Comparison of ENCODE assay signal across 8 cellular contexts in the genomic region with DNA sequence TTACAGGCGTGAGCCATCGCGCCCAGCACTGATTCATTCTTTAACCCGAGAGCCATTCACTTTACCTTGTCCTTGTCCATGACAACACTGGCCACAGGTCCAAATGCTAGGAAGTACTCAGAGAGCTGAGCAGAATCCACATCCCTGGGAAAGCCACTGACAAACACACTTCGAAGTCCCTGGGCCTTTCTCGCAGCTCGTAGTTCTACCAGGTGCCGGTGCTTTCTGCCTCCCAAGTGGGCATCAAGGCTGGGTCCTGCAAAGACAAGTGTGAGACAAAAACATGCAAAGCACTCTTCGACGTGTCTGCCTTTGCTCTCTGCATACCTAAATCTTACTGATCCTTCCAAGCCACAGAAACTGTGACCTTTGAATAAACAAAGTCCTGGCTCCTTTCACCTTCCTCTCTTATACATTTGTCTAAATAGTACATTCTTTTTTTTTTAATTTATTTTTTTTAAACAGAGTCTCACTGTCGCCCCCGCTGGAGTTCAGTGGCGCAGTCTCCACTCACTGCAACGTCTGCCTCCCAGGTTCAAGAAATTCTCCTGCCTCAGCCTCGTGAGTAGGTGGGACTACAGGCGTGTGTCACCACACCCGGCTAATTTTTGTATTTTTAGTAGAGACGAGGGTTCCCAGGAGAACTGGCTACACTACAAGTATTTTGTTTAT. TPM values are rescaled to one million over a fixed set of nuclear protein-coding genes. Genes with fewer than 3 reads are reported as not detected.
DNase-seq lines count a peak whose midpoint lies in the region; ATAC-seq, FAIRE-seq and TF ChIP-seq lines count a peak whose summit lies in the region.
"Had no signal": no experiment of that assay in that cellular context is flagged by ENCODE, and none has a peak within 500 bp of the region (broad histone marks: within the 10 kb centered on the region; RNA-seq: fewer than 3 reads in every experiment).

No MANE protein-coding gene starts in this region.

- CTCF ChIA-PET in naive thymus-derived CD4-positive, alpha-beta T cell (lab: Charles Lee) = interaction anchor here (0.8 to 1.3 kb wide), 3 partner anchors 10 to 76 kb away, joined by 4 read pairs; a partner anchor contains a TSS

- peaks cover 42% of the 10 kb centered on the region for H3K4me1 Mint-ChIP-seq in HFFc6 (ENCODE audit: low read depth)
- peaks cover 30% of the 10 kb centered on the region for H3K4me1 Mint-ChIP-seq in activated naive CD8-positive, alpha-beta T cell treated with anti-CD3 and anti-CD28 coated beads, Interleukin-2, amount 10 ng/mL, durations not matched to agents 7 days and 5 days
- peaks cover 21 to 58% (median 49%) of the 10 kb centered on the region in 7 donors for H3K4me1 Mint-ChIP-seq in naive thymus-derived CD4-positive, alpha-beta T cell

- H3K4me3 Mint-ChIP-seq in HFFc6 = peak overlapping the region; percentile 43; the same call in 1 of the 2 replicates
- peak overlapping the region; percentile 30 for H3K4me3 Mint-ChIP-seq in activated naive CD8-positive, alpha-beta T cell treated with anti-CD3 and anti-CD28 coated beads, Interleukin-2, amount 10 ng/mL, durations not matched to agents 7 days and 5 days
- H3K4me3 Mint-ChIP-seq in naive thymus-derived CD4-positive, alpha-beta T cell = peak overlapping the region in 3 of 10 donors; percentile 19 to 67 (median 56)

- POLR2A ChIA-PET in activated naive CD8-positive, alpha-beta T cell treated with anti-CD3 and anti-CD28 coated beads, Interleukin-2, amount 10 ng/mL, durations not matched to agents 7 days and 5 days (lab: Charles Lee) = no interaction called here
- POLR2A ChIA-PET in naive thymus-derived CD4-positive, alpha-beta T cell (lab: Charles Lee) = interaction anchor here (0.8 to 14.5 kb wide), 9 partner anchors 9 to 252 kb away, joined by 3 to 269 read pairs (median 4); a partner anchor contains a TSS

- H3K27me3 Mint-ChIP-seq in HFFc6 (ENCODE audit: insufficient read depth) = peaks cover 8% of the 10 kb centered on the region
- H3K27me3 Mint-ChIP-seq in activated naive CD8-positive, alpha-beta T cell treated with anti-CD3 and anti-CD28 coated beads, Interleukin-2, amount 10 ng/mL, durations not matched to agents 7 days and 5 days = no peaks in the 10 kb centered on the region
- peaks cover 0 to 4% (median 0%) of the 10 kb centered on the region in 5 donors for H3K27me3 Mint-ChIP-seq in naive thymus-derived CD4-positive, alpha-beta T cell

- intact Hi-C loops in naive thymus-derived CD4-positive, alpha-beta T cell (cut with micrococcal nuclease) = no loop called here

- peaks cover 14 to 32% of the 10 kb centered on the region in 2 donors for H3K4me1 ChIP-seq in naive thymus-derived CD4-positive, alpha-beta T cell (ENCODE audit: control insufficient read depth in 2 of 2, insufficient read depth in 2 of 2, low read length in 2 of 2)
- peaks cover 3% of the 10 kb centered on the region in 2 donors for H3K4me1 ChIP-seq in small intestine (ENCODE audit: control insufficient read depth in 2 of 2, insufficient read depth in 1 of 2, low read depth in 1 of 2, low read length in 1 of 2)

- no peaks in the 10 kb centered on the region for H3K9me3 ChIP-seq in naive thymus-derived CD4-positive, alpha-beta T cell (ENCODE audit: control insufficient read depth in 2 of 3, low read length in 3 of 3)
- H3K9me3 ChIP-seq in small intestine (ENCODE audit: control insufficient read depth, low read depth) = no peaks in the 10 kb centered on the region

- no peak for FAIRE-seq in small intestine (lab: Jason Lieb, UNC)

- in situ Hi-C loops in Caki2 (cut with HindIII; ENCODE audit: low pct_unique_long_range_greater_than_20kb, low sequenced_read_pairs) = no loop called here

- H3K36me3 Mint-ChIP-seq in HFFc6 (ENCODE audit: low read depth) = peaks cover 12% of the 10 kb centered on the region; the same call in 1 of the 2 replicates
- peaks cover 13% of the 10 kb centered on the region for H3K36me3 Mint-ChIP-seq in activated naive CD8-positive, alpha-beta T cell treated with anti-CD3 and anti-CD28 coated beads, Interleukin-2, amount 10 ng/mL, durations not matched to agents 7 days and 5 days
- peaks cover 0 to 16% (median 10%) of the 10 kb centered on the region in 5 donors for H3K36me3 Mint-ChIP-seq in naive thymus-derived CD4-positive, alpha-beta T cell

- DNase-seq in Caki2 (ENCODE audit: low read depth) (peak; percentile 62), HFFc6 (peak; percentile 30), small intestine (no peak)
- no peak for DNase-seq in activated naive CD8-positive, alpha-beta T cell treated with anti-CD3 and anti-CD28 coated beads, Interleukin-2, amount 10 ng/mL, durations not matched to agents 7 days and 5 days
- no peak for DNase-seq in naive thymus-derived CD4-positive, alpha-beta T cell

- peak; percentile 68 for TF ChIP-seq CTCF in HFFc6 (IDR thresholded peaks at IDR 0.05)

- no peak overlapping the region for H3K27ac Mint-ChIP-seq in HFFc6
- H3K27ac Mint-ChIP-seq in activated naive CD8-positive, alpha-beta T cell treated with anti-CD3 and anti-CD28 coated beads, Interleukin-2, amount 10 ng/mL, durations not matched to agents 7 days and 5 days = no peak overlapping the region
- peak overlapping the region in 6 of 9 donors; percentile 4 to 99 (median 86) for H3K27ac Mint-ChIP-seq in naive thymus-derived CD4-positive, alpha-beta T cell

- H3K27me3 ChIP-seq in naive thymus-derived CD4-positive, alpha-beta T cell (ENCODE audit: control insufficient read depth in 2 of 2, insufficient read depth in 2 of 2, low read length in 2 of 2) = no peaks in the 10 kb centered on the region
- H3K27me3 ChIP-seq in small intestine (ENCODE audit: control insufficient read depth in 2 of 2, insufficient read depth in 2 of 2, low read length in 2 of 2) = no peaks in the 10 kb centered on the region
- H3K27me3 ChIP-seq: dorsolateral prefrontal cortex had no signal

- H3K27ac ChIP-seq in naive thymus-derived CD4-positive, alpha-beta T cell (ENCODE audit: low read depth, low read length) = peak overlapping the region; percentile 94
- H3K27ac ChIP-seq in small intestine (ENCODE audit: low read depth in 1 of 2, low read length in 1 of 2) = no peak overlapping the region

- H3K4me3 ChIP-seq in naive thymus-derived CD4-positive, alpha-beta T cell (ENCODE audit: low read length) = no peak overlapping the region
- H3K4me3 ChIP-seq in small intestine (ENCODE audit: low read depth in 1 of 2, low read length in 2 of 2) = no peak overlapping the region

- WGBS in small intestine, 3 donors = 66 to 72% (median 66%) methylated on average over 18 of the region's 18 CpGs

- H3K36me3 ChIP-seq in naive thymus-derived CD4-positive, alpha-beta T cell (ENCODE audit: control insufficient read depth in 2 of 3, insufficient read depth in 3 of 3, low read length in 3 of 3) = peaks cover 0 to 41% (median 4%) of the 10 kb centered on the region in 3 experiments
- H3K36me3 ChIP-seq in small intestine (ENCODE audit: control insufficient read depth in 2 of 2, insufficient read depth in 2 of 2, low read length in 2 of 2) = peaks cover 0 to 2% of the 10 kb centered on the region in 2 donors

- no peak for ATAC-seq in activated naive CD8-positive, alpha-beta T cell treated with anti-CD3 and anti-CD28 coated beads, Interleukin-2, amount 10 ng/mL, durations not matched to agents 7 days and 5 days (ENCODE audit: low read depth)
- ATAC-seq in naive thymus-derived CD4-positive, alpha-beta T cell = no peak
- ATAC-seq in GM21786 (IDR thresholded peaks at IDR 0.05; ENCODE audit: unreplicated experiment) = no peak
- no peak for ATAC-seq in HG02885 (IDR thresholded peaks at IDR 0.05; ENCODE audit: poor library complexity, unreplicated experiment)

- no peaks in the 10 kb centered on the region for H3K9me3 Mint-ChIP-seq in HFFc6
- no peaks in the 10 kb centered on the region for H3K9me3 Mint-ChIP-seq in activated naive CD8-positive, alpha-beta T cell treated with anti-CD3 and anti-CD28 coated beads, Interleukin-2, amount 10 ng/mL, durations not matched to agents 7 days and 5 days
- H3K9me3 Mint-ChIP-seq in naive thymus-derived CD4-positive, alpha-beta T cell = peaks cover 0 to 4% (median 0%) of the 10 kb centered on the region in 11 donors

RNA-seq across cellular contexts. Expression of a gene that starts 2.2 kb away (rescaled TPM):
- total RNA-seq in Caki2 (2014; rRNA removed; shearing (Covaris generic); ENCODE audit: low replicate concordance) = 11.7 and 14.2 TPM in 2 replicates
- total RNA-seq in HFFc6 (2021; fragmentation: NEBNext Ultra II Directional; extraction: Animal tissue kit (Norgen Biotek cat#: 25700)) = 10 to 100 TPM; 14.6 to 18.0 (median 16.9) TPM
- 10 to 100 TPM; 27.2 to 38.2 TPM for total RNA-seq in activated naive CD8-positive, alpha-beta T cell treated with anti-CD3 and anti-CD28 coated beads, Interleukin-2, amount 10 ng/mL, durations not matched to agents 7 days and 5 days
- total RNA-seq in naive thymus-derived CD4-positive, alpha-beta T cell = 10 to 100 TPM; 34.5 to 54.6 (median 37.4) TPM
- polyA plus RNA-seq in naive thymus-derived CD4-positive, alpha-beta T cell = 10 to 100 TPM; 20.2 to 25.4 TPM
- 10 to 100 TPM in 2 of 3 donors, 1 to 10 TPM in 1; 7.8 to 20.1 (median 13.7) TPM for polyA plus RNA-seq in small intestine

RNA-seq across cellular contexts. Expression of a gene that starts 12.6 kb away (rescaled TPM):
- total RNA-seq in Caki2 (2014; rRNA removed; shearing (Covaris generic); ENCODE audit: low replicate concordance) = 87.5 and 107 TPM in 2 replicates
- total RNA-seq in HFFc6 (2021; fragmentation: NEBNext Ultra II Directional; extraction: Animal tissue kit (Norgen Biotek cat#: 25700)) = 100 to 1,000 TPM in 2 of 6 experiments, 10 to 100 TPM in 4; 89.6 to 106 (median 95.8) TPM
- total RNA-seq in activated naive CD8-positive, alpha-beta T cell treated with anti-CD3 and anti-CD28 coated beads, Interleukin-2, amount 10 ng/mL, durations not matched to agents 7 days and 5 days = 100 to 1,000 TPM; 231 to 233 TPM
- total RNA-seq in naive thymus-derived CD4-positive, alpha-beta T cell = 100 to 1,000 TPM; 134 to 238 (median 199) TPM
- 10 to 100 TPM; 25.6 to 46.4 TPM for polyA plus RNA-seq in naive thymus-derived CD4-positive, alpha-beta T cell
- 10 to 100 TPM; 40.5 to 64.7 (median 40.9) TPM for polyA plus RNA-seq in small intestine

RNA-seq across cellular contexts. Expression of a gene that starts 15.4 kb away (rescaled TPM):
- 2,603 and 2,794 TPM in 2 replicates for total RNA-seq in Caki2 (2014; rRNA removed; shearing (Covaris generic); ENCODE audit: low replicate concordance)
- 1,000 to 10,000 TPM; 1,302 to 1,474 (median 1,327) TPM for total RNA-seq in HFFc6 (2021; fragmentation: NEBNext Ultra II Directional; extraction: Animal tissue kit (Norgen Biotek cat#: 25700))
- total RNA-seq in activated naive CD8-positive, alpha-beta T cell treated with anti-CD3 and anti-CD28 coated beads, Interleukin-2, amount 10 ng/mL, durations not matched to agents 7 days and 5 days = 1,000 to 10,000 TPM; 1,132 to 1,152 TPM
- 1,000 to 10,000 TPM; 1,186 to 2,550 (median 2,338) TPM for total RNA-seq in naive thymus-derived CD4-positive, alpha-beta T cell
- 1,000 to 10,000 TPM; 2,027 to 2,354 TPM for polyA plus RNA-seq in naive thymus-derived CD4-positive, alpha-beta T cell
- polyA plus RNA-seq in small intestine = 1,000 to 10,000 TPM; 1,124 to 2,500 (median 1,741) TPM

RNA-seq across cellular contexts. Expression of a gene that starts 23.5 kb away (rescaled TPM):
- 16.1 and 19.3 TPM in 2 replicates for total RNA-seq in Caki2 (2014; rRNA removed; shearing (Covaris generic); ENCODE audit: low replicate concordance)
- 10 to 100 TPM; 32.5 to 39.6 (median 36.4) TPM for total RNA-seq in HFFc6 (2021; fragmentation: NEBNext Ultra II Directional; extraction: Animal tissue kit (Norgen Biotek cat#: 25700))
- total RNA-seq in activated naive CD8-positive, alpha-beta T cell treated with anti-CD3 and anti-CD28 coated beads, Interleukin-2, amount 10 ng/mL, durations not matched to agents 7 days and 5 days = 100 to 1,000 TPM; 183 to 185 TPM
- 100 to 1,000 TPM; 152 to 209 (median 188) TPM for total RNA-seq in naive thymus-derived CD4-positive, alpha-beta T cell
- polyA plus RNA-seq in naive thymus-derived CD4-positive, alpha-beta T cell = 10 to 100 TPM; 14.6 to 23.9 TPM
- polyA plus RNA-seq in small intestine = 10 to 100 TPM; 28.8 to 46.2 (median 42.3) TPM

RNA-seq across cellular contexts. Expression of a gene that starts 24.0 kb away (rescaled TPM):
- 4.5 and 7.4 TPM in 2 replicates for total RNA-seq in Caki2 (2014; rRNA removed; shearing (Covaris generic); ENCODE audit: low replicate concordance)
- 1 to 10 TPM; 2.3 to 4.8 (median 3.2) TPM for total RNA-seq in HFFc6 (2021; fragmentation: NEBNext Ultra II Directional; extraction: Animal tissue kit (Norgen Biotek cat#: 25700))
- 1 to 10 TPM; 1.4 to 2.4 TPM for total RNA-seq in activated naive CD8-positive, alpha-beta T cell treated with anti-CD3 and anti-CD28 coated beads, Interleukin-2, amount 10 ng/mL, durations not matched to agents 7 days and 5 days
- total RNA-seq in naive thymus-derived CD4-positive, alpha-beta T cell = 1 to 10 TPM; 1.2 to 2.4 (median 2.0) TPM
- polyA plus RNA-seq in naive thymus-derived CD4-positive, alpha-beta T cell = under 1 TPM in 1 of 2 donors, not detected in 1; 0.51 TPM
- polyA plus RNA-seq in small intestine = 1 to 10 TPM in 2 of 3 donors, under 1 TPM in 1; 0.54 to 8.4 (median 3.8) TPM

Comparison
In these comparisons a context has a peak if more than half of its experiments do, and no peak if none do; other contexts are left out.
1. DNase-seq: peak in Caki2 (single experiment) and HFFc6 (single experiment); none in activated naive CD8-positive, alpha-beta T cell treated with anti-CD3 and anti-CD28 coated beads, Interleukin-2, amount 10 ng/mL, durations not matched to agents 7 days and 5 days (single experiment), naive thymus-derived CD4-positive, alpha-beta T cell (0 of 9) and small intestine (single experiment).
2. H3K27ac Mint-ChIP-seq: peak in naive thymus-derived CD4-positive, alpha-beta T cell (6 of 9); none in HFFc6 (single experiment) and activated naive CD8-positive, alpha-beta T cell treated with anti-CD3 and anti-CD28 coated beads, Interleukin-2, amount 10 ng/mL, durations not matched to agents 7 days and 5 days (single experiment).